Comparison of ENCODE assay signal across 8 cellular contexts in the genomic region with DNA sequence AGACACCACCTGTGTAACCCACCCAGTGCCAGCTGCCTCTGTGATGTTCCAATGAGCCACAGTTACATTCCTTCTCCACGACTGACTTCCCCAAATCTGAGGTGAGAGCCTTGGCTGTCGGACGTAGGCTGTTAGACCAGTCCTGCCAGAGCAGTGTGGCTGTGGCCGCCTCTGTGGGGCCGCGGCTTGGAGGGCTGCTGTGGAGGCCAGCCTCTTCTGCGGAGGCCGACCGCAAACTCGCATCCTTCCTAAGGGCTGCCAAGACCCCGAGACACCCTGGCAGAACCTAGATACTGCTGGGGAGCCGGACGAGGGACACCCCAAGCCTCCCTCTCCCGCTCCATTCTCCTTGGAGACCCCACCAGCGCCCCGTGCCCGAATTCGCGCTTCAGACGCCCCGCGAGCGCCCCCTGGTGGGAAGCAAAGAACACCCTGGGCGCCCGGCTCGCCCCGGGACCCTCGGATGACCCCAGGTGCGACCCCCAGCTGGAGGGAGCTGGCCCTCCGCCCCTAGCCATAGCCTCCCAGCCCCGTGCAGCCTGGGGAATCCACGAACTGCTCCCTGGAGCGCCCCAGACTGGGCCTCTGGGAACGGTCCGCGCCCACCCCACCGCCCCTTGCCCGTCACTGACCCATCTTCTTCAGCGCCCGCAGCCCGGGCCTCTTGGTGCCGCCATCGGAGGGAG. TPM values are rescaled to one million over a fixed set of nuclear protein-coding genes. Genes with fewer than 3 reads are reported as not detected.
DNase-seq lines count a peak whose midpoint lies in the region; ATAC-seq and TF ChIP-seq lines count a peak whose summit lies in the region.

No MANE protein-coding gene starts in this region.

- H3K27ac Mint-ChIP-seq in activated T-cell treated with anti-CD3 and anti-CD28 coated beads, Interleukin-2, amount 50 U/mL, for 72 hours = no peak overlapping the region

- H3K4me1 Mint-ChIP-seq in activated T-cell treated with anti-CD3 and anti-CD28 coated beads, Interleukin-2, amount 50 U/mL, for 72 hours (ENCODE audit: low read depth) = peaks cover 21% of the 10 kb centered on the region

- H3K4me1 ChIP-seq in MM.1S (ENCODE audit: low read length) (peaks cover 10% of the 10 kb centered on the region), gastroesophageal sphincter (peaks cover 0 to 88% (median 38%) of the 10 kb centered on the region in 3 donors), ovary (ENCODE audit: insufficient read depth) (peaks cover 21% of the 10 kb centered on the region)

- H3K36me3 ChIP-seq in MM.1S (replicated peaks; ENCODE audit: insufficient read depth, low read length) (no peaks in the 10 kb centered on the region), gastroesophageal sphincter (no peaks in the 10 kb centered on the region), ovary (no peaks in the 10 kb centered on the region)

- peak overlapping the region; percentile 46; the same call in 1 of the 2 replicates for H3K9ac ChIP-seq in MM.1S (ENCODE audit: low read length)

- WGBS in gastroesophageal sphincter (ENCODE audit: low coverage in 1 of 2), 2 donors = no CpG with 5 or more reads among the region's 43 CpGs
- 3 to 10% (median 4%) methylated on average over 23 to 43 of the region's 43 CpGs for WGBS in ovary, 3 donors

- H3K36me3 Mint-ChIP-seq in activated T-cell treated with anti-CD3 and anti-CD28 coated beads, Interleukin-2, amount 50 U/mL, for 72 hours (ENCODE audit: insufficient read depth in 2 of 2) = no peaks in the 10 kb centered on the region

- peak; percentile 74 for TF ChIP-seq CTCF in MM.1S (IDR thresholded peaks at IDR 0.05; ENCODE audit: low read length)
- TF ChIP-seq CTCF in gastroesophageal sphincter (IDR thresholded peaks at IDR 0.05) = peak in 3 of 4 experiments; percentile 72 to 94 (median 80)
- TF ChIP-seq CTCF in ovary (IDR thresholded peaks at IDR 0.05) = peak; percentile 86 to 95 (median 90)

- peaks cover 8% of the 10 kb centered on the region for H3K27me3 Mint-ChIP-seq in activated T-cell treated with anti-CD3 and anti-CD28 coated beads, Interleukin-2, amount 50 U/mL, for 72 hours (ENCODE audit: low read depth)

- intact Hi-C loops in ovary (cut with DNase I) = loop anchor here in 2 of 4 donors (5.0 to 10.0 kb wide), 2 partner anchors 183 to 209 kb away; partner anchors contain the start of gene MAP3K14 (in 1 of the 2)

- in situ Hi-C loops in G401 (cut with HindIII; ENCODE audit: low sequenced_read_pairs) = no loop called here

- H3K27ac ChIP-seq in MM.1S (ENCODE audit: low read length) (no peak overlapping the region), gastroesophageal sphincter (peak overlapping the region; percentile 93 to 100 (median 98)), ovary (peak overlapping the region; percentile 79 to 98)

- H4K20me1 ChIP-seq in MM.1S (ENCODE audit: insufficient read depth, low read length) = no peaks in the 10 kb centered on the region

- H3K9me3 ChIP-seq in MM.1S (replicated peaks; ENCODE audit: insufficient read depth, low read length) (no peaks in the 10 kb centered on the region), gastroesophageal sphincter (no peaks in the 10 kb centered on the region), ovary (no peaks in the 10 kb centered on the region)

- TF ChIP-seq EP300 in gastroesophageal sphincter (IDR thresholded peaks at IDR 0.05) (no peak), ovary (IDR thresholded peaks at IDR 0.05) (no peak)

- peak overlapping the region; percentile 99 for H3K4me2 ChIP-seq in MM.1S (ENCODE audit: low read depth, low read length)

- TF ChIP-seq POLR2A in gastroesophageal sphincter (IDR thresholded peaks at IDR 0.05) (no peak), ovary (IDR thresholded peaks at IDR 0.05) (no peak)

- H3K27me3 ChIP-seq in MM.1S (replicated peaks; ENCODE audit: insufficient read depth, low read length) (0 out of 2 replicates have a peak, but pooled peaks cover 8% of the 10 kb centered on the region), gastroesophageal sphincter (no peaks in the 10 kb centered on the region), ovary (no peaks in the 10 kb centered on the region)

- H3K4me3 Mint-ChIP-seq in activated T-cell treated with anti-CD3 and anti-CD28 coated beads, Interleukin-2, amount 50 U/mL, for 72 hours = peak overlapping the region; percentile 74 to 85

- H2AFZ ChIP-seq in MM.1S (ENCODE audit: low read length) = peak overlapping the region; percentile 91

- H3K4me3 ChIP-seq in MM.1S (ENCODE audit: low read length) (peak overlapping the region; percentile 76), gastroesophageal sphincter (peak overlapping the region; percentile 95 to 99), ovary (peak overlapping the region; percentile 67)

- H3K79me2 ChIP-seq in MM.1S (ENCODE audit: low read length) = peaks cover 10% of the 10 kb centered on the region; the same call in 1 of the 2 replicates

- peak; percentile 7 to 8 for ATAC-seq in activated T-cell treated with anti-CD3 and anti-CD28 coated beads, Interleukin-2, amount 50 U/mL, for 72 hours (replicated peaks in 1 of 2)
- no peak for ATAC-seq in gastroesophageal sphincter
- no peak for ATAC-seq in HG03097 (IDR thresholded peaks at IDR 0.05; ENCODE audit: low FRiP score, unreplicated experiment)

- H3K9me2 ChIP-seq in MM.1S (replicated peaks; ENCODE audit: insufficient read depth, low read length) = no peaks in the 10 kb centered on the region

- H3K9me3 Mint-ChIP-seq in activated T-cell treated with anti-CD3 and anti-CD28 coated beads, Interleukin-2, amount 50 U/mL, for 72 hours = no peaks in the 10 kb centered on the region

- peaks cover 6% of the 10 kb centered on the region for H3F3A ChIP-seq in MM.1S (ENCODE audit: insufficient read depth, low read length)

- DNase-seq in G401 (ENCODE audit: low spot score) (peak; percentile 27), MM.1S (no peak), ovary (peak; percentile 66 to 83 (median 81)), NCI-H1694 treated with DMSO at 0.1 percent for 48 hours (lab: John Stamatoyannopoulos, UW) (no peak), GF-D8 (lab: John Stamatoyannopoulos, UW) (no peak)
- DNase-seq in activated T-cell treated with anti-CD3 and anti-CD28 coated beads, Interleukin-2, amount 50 U/mL, for 72 hours = peak; percentile 68 to 74

RNA-seq across cellular contexts. Expression of gene PLCD3, which starts 0.6 kb away (rescaled TPM):
- total RNA-seq in G401 (2014; rRNA removed; shearing (Covaris generic)) = 29.2 and 86.2 TPM in 2 replicates
- 1 to 10 TPM; 3.1 to 4.5 TPM for total RNA-seq in activated T-cell treated with anti-CD3 and anti-CD28 coated beads, Interleukin-2, amount 50 U/mL, for 72 hours
- total RNA-seq in gastroesophageal sphincter (100 to 1,000 TPM in 2 of 4 donors, 10 to 100 TPM in 2; 50.4 to 147 (median 81.8) TPM), ovary (100 to 1,000 TPM in 2 of 7 donors, 10 to 100 TPM in 5; 33.0 to 166 (median 84.9) TPM)
- 10 to 100 TPM; 12.1 to 59.3 TPM for polyA plus RNA-seq in ovary

RNA-seq across cellular contexts. Expression of gene ACBD4, which starts 3.7 kb away (rescaled TPM):
- total RNA-seq in G401 (2014; rRNA removed; shearing (Covaris generic)) = 0.49 and 6.1 TPM in 2 replicates
- 10 to 100 TPM; 17.9 to 20.1 TPM for total RNA-seq in activated T-cell treated with anti-CD3 and anti-CD28 coated beads, Interleukin-2, amount 50 U/mL, for 72 hours
- total RNA-seq in gastroesophageal sphincter (10 to 100 TPM; 15.0 to 28.8 (median 23.5) TPM), ovary (10 to 100 TPM; 12.4 to 24.0 (median 18.5) TPM)
- 10 to 100 TPM; 11.0 to 24.5 TPM for polyA plus RNA-seq in ovary

RNA-seq across cellular contexts. Expression of gene HEXIM1, which starts 16.5 kb away (rescaled TPM):
- 24.1 and 26.3 TPM in 2 replicates for total RNA-seq in G401 (2014; rRNA removed; shearing (Covaris generic))
- 10 to 100 TPM; 58.0 to 63.3 TPM for total RNA-seq in activated T-cell treated with anti-CD3 and anti-CD28 coated beads, Interleukin-2, amount 50 U/mL, for 72 hours
- total RNA-seq in gastroesophageal sphincter (10 to 100 TPM; 48.3 to 56.3 (median 53.8) TPM), ovary (10 to 100 TPM; 17.0 to 37.8 (median 27.9) TPM)
- polyA plus RNA-seq in ovary = 10 to 100 TPM; 14.4 to 26.9 TPM

RNA-seq across cellular contexts. Expression of gene HEXIM2, which starts 29.9 kb away (rescaled TPM):
- total RNA-seq in G401 (2014; rRNA removed; shearing (Covaris generic)) = 16.6 and 18.8 TPM in 2 replicates
- 10 to 100 TPM; 12.5 to 13.0 TPM for total RNA-seq in activated T-cell treated with anti-CD3 and anti-CD28 coated beads, Interleukin-2, amount 50 U/mL, for 72 hours
- 10 to 100 TPM in 1 of 4 donors, 1 to 10 TPM in 3; 3.8 to 11.1 (median 8.6) TPM for total RNA-seq in gastroesophageal sphincter
- total RNA-seq in ovary = 1 to 10 TPM; 3.4 to 9.1 (median 5.5) TPM
- polyA plus RNA-seq in ovary = 1 to 10 TPM; 1.7 to 8.9 TPM

Comparison
In these comparisons a context has a peak if more than half of its experiments do, and no peak if none do; other contexts are left out.
1. DNase-seq: peak in G401 (single experiment), activated T-cell treated with anti-CD3 and anti-CD28 coated beads, Interleukin-2, amount 50 U/mL, for 72 hours (2 of 2) and ovary (5 of 5); none in MM.1S (single experiment), NCI-H1694 treated with DMSO at 0.1 percent for 48 hours (single experiment) and GF-D8 (single experiment).
2. ATAC-seq: peak in activated T-cell treated with anti-CD3 and anti-CD28 coated beads, Interleukin-2, amount 50 U/mL, for 72 hours (2 of 2); none in gastroesophageal sphincter (single experiment) and HG03097 (single experiment).
3. Peak in every context shown above with its lines, with median percentiles within 50 percentile points of each other: H3K4me3 ChIP-seq and CTCF ChIP-seq.